30 cellular contexts compared by ENCODE assay signal in the genomic region with DNA sequence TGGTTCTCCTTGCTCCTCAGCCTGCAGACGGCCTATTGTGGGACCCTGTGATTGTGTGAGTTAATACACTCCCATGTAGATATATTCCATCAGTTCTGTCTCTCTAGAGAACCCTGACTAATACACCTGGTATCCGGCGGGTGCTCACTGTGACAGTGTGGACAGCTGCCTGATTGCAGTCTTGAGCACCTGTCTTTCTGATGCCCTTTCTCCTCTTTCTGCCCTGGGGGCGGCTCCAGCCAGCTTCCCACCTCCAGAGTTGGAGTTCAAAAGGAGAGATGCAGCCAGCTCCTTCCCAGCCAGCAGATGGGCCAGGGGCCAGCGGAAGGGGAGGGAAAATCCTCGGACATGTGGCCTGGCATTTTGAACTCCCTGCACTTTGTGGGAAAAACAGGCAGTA. TPM values are rescaled to one million over a fixed set of nuclear protein-coding genes. Genes with fewer than 3 reads are reported as not detected.
DNase-seq lines count a peak whose midpoint lies in the region; ATAC-seq, FAIRE-seq and TF ChIP-seq lines count a peak whose summit lies in the region.
"Had no signal": no experiment of that assay in that cellular context is flagged by ENCODE, and none has a peak within 500 bp of the region (broad histone marks: within the 10 kb centered on the region; RNA-seq: fewer than 3 reads in every experiment).

No MANE protein-coding gene starts in this region.

- H3K27ac ChIP-seq in HepG2 (ENCODE audit: extremely low read length, insufficient read depth, low read length) = no peak overlapping the region
- H3K27ac ChIP-seq: A549, gastroesophageal sphincter, pancreas, VCaP had no signal

- POLR2A ChIA-PET in HepG2 (lab: Yijun Ruan, JAX) = no interaction called here

- 0 out of 2 replicates have a peak overlapping the region, but pooled peaks have one; percentile 0 for H3K4me2 ChIP-seq in HepG2 (ENCODE audit: low read depth, low read length)
- H3K4me2 ChIP-seq: A549 had no signal

- 26% methylated on average over 6 of the region's 6 CpGs for WGBS in HepG2 (ENCODE audit: low lambda C conversion rate)

- H3K9me3 Mint-ChIP-seq in HFFc6 = peaks cover 5% of the 10 kb centered on the region; the same call in 1 of the 2 replicates
- H3K9me3 Mint-ChIP-seq: CD4-positive, alpha-beta T cell had no signal

- H3K9me3 ChIP-seq in HepG2 (ENCODE audit: low read length) = no peaks in the 10 kb centered on the region
- H3K9me3 ChIP-seq: A549, pancreas had no signal

- no peak overlapping the region for H3K27ac Mint-ChIP-seq in HFFc6
- H3K27ac Mint-ChIP-seq: activated naive CD8-positive, alpha-beta T cell; CD4-positive, alpha-beta T cell; nephron had no signal

- DNase-seq in activated effector memory CD4-positive, alpha-beta T cell treated with anti-CD3 and anti-CD28 coated beads, Interleukin-2, amount 50 U/mL, for 16 hours = peak; percentile 57
- DNase-seq in activated effector memory CD4-positive, alpha-beta T cell treated with Interleukin-2 at 50 U/mL for 16 hours = no peak
- peak; percentile 70 to 81 for DNase-seq in SHP77 (lab: John Stamatoyannopoulos, UW)
- DNase-seq in HepG2 (ENCODE audit: low spot score) = no peak
- no peak for DNase-seq in RCC 7860 (ENCODE audit: low spot score)
- no peak for DNase-seq in HFFc6
- DNase-seq: activated CD4-positive, alpha-beta T cell treated with anti-CD3 and anti-CD28 coated beads for 4 hours; activated T-cell treated with anti-CD3 and anti-CD28 coated beads for 4 hours; AML-193; CD4-positive, alpha-beta T cell; effector CD4-positive, alpha-beta T cell; left cardiac atrium; NCI-H1694 treated with DMSO at 0.1 percent for 48 hours; OCI-M1; pancreas; SIG-M5; small intestine; stimulated activated naive CD4-positive, alpha-beta T cell had no signal

- no peaks in the 10 kb centered on the region for H3K79me2 ChIP-seq in HepG2 (ENCODE audit: insufficient read depth, low read length)

- intact Hi-C loops in HepG2 (cut with micrococcal nuclease; ENCODE audit: unreplicated experiment) = no loop called here

- CTCF ChIA-PET in HepG2 (lab: Yijun Ruan, JAX; ENCODE audit: low intra/inter-chr PET ratio, low total read pairs) = no interaction called here

- no peak for TF ChIP-seq RAD21 in HepG2 (CRISPR knock-in tag; IDR thresholded peaks at IDR 0.05)

- H4K20me1 ChIP-seq in HepG2 (ENCODE audit: insufficient read depth, low read length) = no peaks in the 10 kb centered on the region

- H3K9ac ChIP-seq in HepG2 (ENCODE audit: insufficient read depth, low read depth, low read length) = no peak overlapping the region

- H3K4me1 ChIP-seq in HepG2 (ENCODE audit: insufficient read depth, low read length) = peaks cover 28% of the 10 kb centered on the region

- no peak overlapping the region for H2AFZ ChIP-seq in HepG2 (ENCODE audit: low read length)

- TF ChIP-seq EP300 in HepG2 (IDR thresholded peaks at IDR 0.05; ENCODE audit: low read depth in 2 of 2, low read length in 2 of 2) = no peak
- TF ChIP-seq EP300 in HepG2 (CRISPR knock-in tag; IDR thresholded peaks at IDR 0.05; ENCODE audit: borderline replicate concordance) = no peak

- H3K36me3 ChIP-seq in HepG2 (replicated peaks in 1 of 2; ENCODE audit: control insufficient read depth in 1 of 2, insufficient read depth in 2 of 2, low read length in 2 of 2) = no peaks in the 10 kb centered on the region
- H3K36me3 ChIP-seq: gastroesophageal sphincter, pancreas had no signal

- H3K4me3 ChIP-seq in HepG2 (replicated peaks in 1 of 3; ENCODE audit: insufficient read depth in 1 of 3, low read depth in 2 of 3, low read length in 3 of 3) = no peak overlapping the region
- H3K4me3 ChIP-seq: A549, gastroesophageal sphincter, lung, pancreas had no signal

- ATAC-seq in HepG2 (no peak; the same call in 2 of the 3 replicates), HG03196 (IDR thresholded peaks at IDR 0.05; ENCODE audit: unreplicated experiment) (no peak), HG03378 (IDR thresholded peaks at IDR 0.05; ENCODE audit: unreplicated experiment) (no peak)
- ATAC-seq: A549, gastroesophageal sphincter, left cardiac atrium, pancreas had no signal

- no peaks in the 10 kb centered on the region for H3K36me3 Mint-ChIP-seq in HFFc6 (ENCODE audit: low read depth)
- H3K36me3 Mint-ChIP-seq: activated naive CD8-positive, alpha-beta T cell had no signal

- peaks cover 15% of the 10 kb centered on the region for H3K4me1 Mint-ChIP-seq in HFFc6 (ENCODE audit: low read depth)

- H3K27me3 Mint-ChIP-seq in HFFc6 (ENCODE audit: insufficient read depth) = peaks cover 5% of the 10 kb centered on the region
- H3K27me3 Mint-ChIP-seq: activated naive CD8-positive, alpha-beta T cell; CD4-positive, alpha-beta T cell had no signal

- H3K27me3 ChIP-seq in HepG2 (ENCODE audit: control insufficient read depth in 1 of 2, insufficient read depth in 2 of 2, low read length in 2 of 2) = peaks cover 0 to 8% of the 10 kb centered on the region in 2 experiments; a peak in 1 of 5 replicates
- H3K27me3 ChIP-seq: gastroesophageal sphincter, pancreas had no signal

- no peak overlapping the region for H3K4me3 Mint-ChIP-seq in HFFc6
- H3K4me3 Mint-ChIP-seq: activated naive CD8-positive, alpha-beta T cell; CD4-positive, alpha-beta T cell; nephron had no signal

- TF ChIP-seq CTCF in HepG2 (CRISPR knock-in tag; IDR thresholded peaks at IDR 0.05) (no peak), HFFc6 (IDR thresholded peaks at IDR 0.05) (no peak)

- in situ Hi-C loops in HepG2 (cut with HindIII; ENCODE audit: extremely low pct_ligation_motif_present, low pct_unique_long_range_greater_than_20kb) = no loop called here

- no peak for TF ChIP-seq POLR2A in HepG2 (IDR thresholded peaks at IDR 0.05; ENCODE audit: insufficient read depth in 1 of 2, low read depth in 2 of 2, low read length in 2 of 2)

- FAIRE-seq in HepG2 (lab: Jason Lieb, UNC) (no peak), RCC 7860 (lab: Jason Lieb, UNC) (no peak)
- FAIRE-seq: A549, bronchial epithelial cell, colon, pancreas, small intestine had no signal

- no TSS peak for BruUV-seq in HepG2 (replicated peaks; lab: Mats Ljungman, UMichigan)

TF ChIP-seq in HepG2, 621 proteins besides CTCF, POLR2A, EP300 and RAD21 (continues in another document):
- no peak for TF ChIP-seq AKAP8 (CRISPR knock-in tag; IDR thresholded peaks at IDR 0.05)
- no peak for TF ChIP-seq SIN3A (IDR thresholded peaks at IDR 0.05; ENCODE audit: borderline replicate concordance, low read depth, low read length)
- TF ChIP-seq, protein P1, sequence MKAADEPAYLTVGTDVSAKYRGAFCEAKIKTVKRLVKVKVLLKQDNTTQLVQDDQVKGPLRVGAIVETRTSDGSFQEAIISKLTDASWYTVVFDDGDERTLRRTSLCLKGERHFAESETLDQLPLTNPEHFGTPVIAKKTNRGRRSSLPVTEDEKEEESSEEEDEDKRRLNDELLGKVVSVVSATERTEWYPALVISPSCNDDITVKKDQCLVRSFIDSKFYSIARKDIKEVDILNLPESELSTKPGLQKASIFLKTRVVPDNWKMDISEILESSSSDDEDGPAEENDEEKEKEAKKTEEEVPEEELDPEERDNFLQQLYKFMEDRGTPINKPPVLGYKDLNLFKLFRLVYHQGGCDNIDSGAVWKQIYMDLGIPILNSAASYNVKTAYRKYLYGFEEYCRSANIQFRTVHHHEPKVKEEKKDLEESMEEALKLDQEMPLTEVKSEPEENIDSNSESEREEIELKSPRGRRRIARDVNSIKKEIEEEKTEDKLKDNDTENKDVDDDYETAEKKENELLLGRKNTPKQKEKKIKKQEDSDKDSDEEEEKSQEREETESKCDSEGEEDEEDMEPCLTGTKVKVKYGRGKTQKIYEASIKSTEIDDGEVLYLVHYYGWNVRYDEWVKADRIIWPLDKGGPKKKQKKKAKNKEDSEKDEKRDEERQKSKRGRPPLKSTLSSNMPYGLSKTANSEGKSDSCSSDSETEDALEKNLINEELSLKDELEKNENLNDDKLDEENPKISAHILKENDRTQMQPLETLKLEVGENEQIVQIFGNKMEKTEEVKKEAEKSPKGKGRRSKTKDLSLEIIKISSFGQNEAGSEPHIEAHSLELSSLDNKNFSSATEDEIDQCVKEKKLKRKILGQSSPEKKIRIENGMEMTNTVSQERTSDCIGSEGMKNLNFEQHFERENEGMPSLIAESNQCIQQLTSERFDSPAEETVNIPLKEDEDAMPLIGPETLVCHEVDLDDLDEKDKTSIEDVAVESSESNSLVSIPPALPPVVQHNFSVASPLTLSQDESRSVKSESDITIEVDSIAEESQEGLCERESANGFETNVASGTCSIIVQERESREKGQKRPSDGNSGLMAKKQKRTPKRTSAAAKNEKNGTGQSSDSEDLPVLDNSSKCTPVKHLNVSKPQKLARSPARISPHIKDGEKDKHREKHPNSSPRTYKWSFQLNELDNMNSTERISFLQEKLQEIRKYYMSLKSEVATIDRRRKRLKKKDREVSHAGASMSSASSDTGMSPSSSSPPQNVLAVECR (CRISPR knock-in tag; IDR thresholded peaks at IDR 0.05; ENCODE audit: borderline replicate concordance) = no peak

RNA-seq across cellular contexts. Expression of a gene that starts 15.0 kb away (rescaled TPM):
- total RNA-seq in HepG2 (2016; rRNA removed; fragmentation: Illumina TruSeq; extraction: Trizol) = 0.40 TPM in 1 of 2 replicates, not detected in the other
- total RNA-seq in HepG2 (2016; cell fraction: cytosol; rRNA removed; fragmentation: Illumina TruSeq; extraction: Trizol; ENCODE audit: low read depth) = 0.18 TPM in 1 of 2 replicates, not detected in the other
- total RNA-seq in HepG2 (2016; cell fraction: insoluble cytoplasmic fraction; rRNA removed; fragmentation: Illumina TruSeq; extraction: Trizol) = 0.39 and 0.61 TPM in 2 replicates
- 0.24 and 0.25 TPM in 2 replicates for total RNA-seq in HepG2 (2016; cell fraction: membrane; rRNA removed; fragmentation: Illumina TruSeq; extraction: Trizol)
- total RNA-seq in HepG2 (2016; cell fraction: nucleus; rRNA removed; fragmentation: Illumina TruSeq; extraction: Trizol) = 0.43 and 0.91 TPM in 2 replicates
- polyA plus RNA-seq in HepG2 (2011; rRNA removed) = 0.30 and 0.42 TPM in 2 replicates
- polyA plus RNA-seq in HepG2 (2011; cell fraction: cytosol; rRNA removed) = 0.12 and 0.32 TPM in 2 replicates
- 3.5 and 3.6 TPM in 2 replicates for polyA plus RNA-seq in HepG2 (2011; cell fraction: nucleus; rRNA removed)
- 0.39 and 0.67 TPM in 2 replicates for polyA plus RNA-seq in HepG2 (2012)
- polyA plus RNA-seq in HepG2 (2016; cell fraction: cytosol; fragmentation: Illumina TruSeq; extraction: Trizol; ENCODE audit: low read depth) = not detected in 2 replicates
- 0.09 TPM in 1 of 2 replicates, not detected in the other for polyA plus RNA-seq in HepG2 (2016; cell fraction: insoluble cytoplasmic fraction; fragmentation: Illumina TruSeq; extraction: Trizol; ENCODE audit: low read depth)
- polyA plus RNA-seq in HepG2 (2016; cell fraction: membrane; fragmentation: Illumina TruSeq; extraction: Trizol; ENCODE audit: low read depth) = not detected in 2 replicates
- polyA plus RNA-seq in HepG2 (2016; cell fraction: nucleus; fragmentation: Illumina TruSeq; extraction: Trizol; ENCODE audit: insufficient read depth, low read depth) = 0.45 and 0.49 TPM in 2 replicates
- polyA minus RNA-seq in HepG2 (2011; rRNA and poly(A)+ RNA removed; ENCODE audit: low replicate concordance) = 0.09 and 1.2 TPM in 2 replicates
- polyA minus RNA-seq in HepG2 (2011; cell fraction: cytosol; rRNA and poly(A)+ RNA removed) = not detected in 2 replicates
- polyA minus RNA-seq in HepG2 (2011; cell fraction: nucleus; rRNA and poly(A)+ RNA removed) = 1.4 and 2.1 TPM in 2 replicates
- not detected for total RNA-seq in HFFc6 (2021; fragmentation: NEBNext Ultra II Directional; extraction: Animal tissue kit (Norgen Biotek cat#: 25700))
- total RNA-seq: Daoy, H4 had no signal

Comparison
In these comparisons a context has a peak if more than half of its experiments do, and no peak if none do; other contexts are left out.
1. DNase-seq: peak in activated effector memory CD4-positive, alpha-beta T cell treated with anti-CD3 and anti-CD28 coated beads, Interleukin-2, amount 50 U/mL, for 16 hours (single experiment) and SHP77 (2 of 2); none in activated effector memory CD4-positive, alpha-beta T cell treated with Interleukin-2 at 50 U/mL for 16 hours (single experiment), HepG2 (single experiment), RCC 7860 (single experiment) and HFFc6 (single experiment).